Comparison of ENCODE assay signal across 9 cellular contexts in genomic region chr4:40722576-40723161, GRCh38. TPM values are rescaled to one million over a fixed set of nuclear protein-coding genes. Genes with fewer than 3 reads are reported as not detected.
DNase-seq lines count a peak whose midpoint lies in the region; ATAC-seq and TF ChIP-seq lines count a peak whose summit lies in the region.
"Had no signal": no experiment of that assay in that cellular context is flagged by ENCODE, and none has a peak within 500 bp of the region (broad histone marks: within the 10 kb centered on the region; RNA-seq: fewer than 3 reads in every experiment).

No MANE protein-coding gene starts in this region.

- H3K4me1 ChIP-seq in esophagus squamous epithelium = peaks cover 3 to 41% (median 5%) of the 10 kb centered on the region in 3 donors

- H3K36me3 ChIP-seq in esophagus squamous epithelium = no peaks in the 10 kb centered on the region

- H3K9me3 ChIP-seq in esophagus squamous epithelium = no peaks in the 10 kb centered on the region

- intact Hi-C loops in esophagus squamous epithelium (cut with DNase I) = no loop called here

- peak; percentile 85 for ATAC-seq in GM21423 (IDR thresholded peaks at IDR 0.05; ENCODE audit: unreplicated experiment)
- no peak for ATAC-seq in GM19023 (IDR thresholded peaks at IDR 0.05; ENCODE audit: unreplicated experiment)

- TF ChIP-seq POLR2A in esophagus squamous epithelium (IDR thresholded peaks at IDR 0.05) = no peak
- no peak for TF ChIP-seq POLR2A in erythroblast (IDR thresholded peaks at IDR 0.05; ENCODE audit: low read length)

- DNase-seq in DMS53 treated with DMSO at 0.1 percent for 48 hours (lab: John Stamatoyannopoulos, UW; ENCODE audit: unreplicated experiment) (peak; percentile 72), M059J (ENCODE audit: low read depth) (peak; percentile 27), esophagus squamous epithelium (lab: John Stamatoyannopoulos, UW) (peak; percentile 8), NCI-H774 (lab: John Stamatoyannopoulos, UW) (no peak), DMS 273 (lab: John Stamatoyannopoulos, UW; ENCODE audit: unreplicated experiment) (no peak), erythroblast (lab: John Stamatoyannopoulos, UW) (no peak)

- 31 to 41% methylated on average over 5 of the region's 5 CpGs for WGBS in esophagus squamous epithelium, 2 donors

- H3K27ac ChIP-seq in esophagus squamous epithelium = peak overlapping the region; percentile 61 to 85 (median 80)

- no peak for TF ChIP-seq CTCF in esophagus squamous epithelium (IDR thresholded peaks at IDR 0.05)

- H3K4me3 ChIP-seq in esophagus squamous epithelium = no peak overlapping the region

- H3K27me3 ChIP-seq in esophagus squamous epithelium = peaks cover 0 to 4% (median 0%) of the 10 kb centered on the region in 4 donors

RNA-seq across cellular contexts. Expression of gene NSUN7, which starts 27.1 kb away (rescaled TPM):
- 5.9 and 9.2 TPM in 2 replicates for total RNA-seq in M059J (2014; rRNA removed; shearing (Covaris generic))
- 1 to 10 TPM; 2.1 to 4.2 (median 2.7) TPM for total RNA-seq in esophagus squamous epithelium
- total RNA-seq: lung microvascular endothelial cell had no signal

Comparison
In these comparisons a context has a peak if more than half of its experiments do, and no peak if none do; other contexts are left out.
1. DNase-seq: peak in DMS53 treated with DMSO at 0.1 percent for 48 hours (single experiment), M059J (single experiment) and esophagus squamous epithelium (single experiment); none in NCI-H774 (single experiment), DMS 273 (single experiment) and erythroblast (0 of 2).